20 cellular contexts compared by ENCODE assay signal in genomic region chr21:44838951-44839350, GRCh38.
"Had no signal": no experiment of that assay in that cellular context is flagged by ENCODE, and none has a peak within 500 bp of the region (broad histone marks: within the 10 kb centered on the region; RNA-seq: fewer than 3 reads in every experiment).

No MANE protein-coding gene starts in this region.

- DNase-seq: colonic mucosa; cortex of kidney; effector CD8-positive, alpha-beta T cell; effector memory CD8-positive, alpha-beta T cell; endodermal cell; erythroblast; esophagus squamous epithelium; foreskin fibroblast; foreskin melanocyte; gastrocnemius medialis; glutamatergic neuron; heart right ventricle; hippocampal formation; left cardiac atrium; left ventricle myocardium superior; lower lobe of right lung; mesenchymal stem cell; midbrain; naive B cell had no signal

- ATAC-seq: effector memory CD8-positive, alpha-beta T cell; gastrocnemius medialis; left cardiac atrium; left lung; left ventricle myocardium superior had no signal
